Comparison of ENCODE assay signal across 1 cellular context in genomic region chr20:56465997-56466396, GRCh38.
TF ChIP-seq lines count a peak whose summit lies in the region.

No MANE protein-coding gene starts in this region.

TF ChIP-seq in IMR-90, 13 proteins besides CTCF, POLR2A, EP300 and RAD21 (continued from another document):
- TF ChIP-seq ELK1 (IDR thresholded peaks at IDR 0.05; ENCODE audit: borderline replicate concordance, low read depth, low read length), result no peak
- no peak for TF ChIP-seq NFE2L2 (IDR thresholded peaks at IDR 0.05; ENCODE audit: low read depth, low read length)
- no peak for TF ChIP-seq RCOR1 (IDR thresholded peaks at IDR 0.05; ENCODE audit: insufficient replicate concordance, low read length)
- TF ChIP-seq CEBPB (IDR thresholded peaks at IDR 0.05; ENCODE audit: low read depth, low read length), result no peak
- no peak for TF ChIP-seq MAZ (IDR thresholded peaks at IDR 0.05; ENCODE audit: borderline replicate concordance, low read depth, low read length)
- no peak for TF ChIP-seq RFX5 (IDR thresholded peaks at IDR 0.05; ENCODE audit: low read depth, low read length)
